8 cellular contexts compared by ENCODE assay signal in genomic region chr17:7250655-7251329, GRCh38. TPM values are rescaled to one million over a fixed set of nuclear protein-coding genes. Genes with fewer than 3 reads are reported as not detected.
DNase-seq lines count a peak whose midpoint lies in the region; ATAC-seq and TF ChIP-seq lines count a peak whose summit lies in the region.

No MANE protein-coding gene starts in this region.

- peak overlapping the region; percentile 94 for H3K4me3 Mint-ChIP-seq in natural killer cell treated with Interleukin-12 subunit alpha and Interleukin-12 subunit beta and Interleukin-15 and Interleukin-18, amount 100 ng/mL, for 72 hours

- H3K9me3 Mint-ChIP-seq in natural killer cell treated with Interleukin-12 subunit alpha and Interleukin-12 subunit beta and Interleukin-15 and Interleukin-18, amount 100 ng/mL, for 72 hours = no peaks in the 10 kb centered on the region

- TF ChIP-seq CTCF in C4-2B (conservative IDR thresholded peaks at IDR 0.05) = no peak

- H3K4me1 Mint-ChIP-seq in natural killer cell treated with Interleukin-12 subunit alpha and Interleukin-12 subunit beta and Interleukin-15 and Interleukin-18, amount 100 ng/mL, for 72 hours (ENCODE audit: low read depth in 2 of 2) = peaks cover 48 to 53% of the 10 kb centered on the region in 2 donors

- no peaks in the 10 kb centered on the region for H3K27me3 ChIP-seq in MG63
- no peaks in the 10 kb centered on the region for H3K27me3 ChIP-seq in duodenal mucosa (ENCODE audit: control insufficient read depth in 1 of 2, insufficient read depth in 2 of 2, low read length in 2 of 2)

- intact Hi-C loops in posterior vena cava (cut with DNase I) = loop anchor here in 1 of 2 donors (5.0 kb wide), 1 partner anchor 97 kb away; no protein-coding TSS in a partner anchor

- peaks cover 24 to 45% of the 10 kb centered on the region in 2 donors for H3K4me1 ChIP-seq in duodenal mucosa (ENCODE audit: control insufficient read depth in 1 of 2, insufficient read depth in 2 of 2, low read length in 2 of 2)

- H3K36me3 ChIP-seq in MG63 (peaks cover 18% of the 10 kb centered on the region), duodenal mucosa (ENCODE audit: control insufficient read depth in 1 of 2, insufficient read depth in 2 of 2, low read length in 2 of 2) (peaks cover 20 to 31% of the 10 kb centered on the region in 2 donors)

- no peaks in the 10 kb centered on the region for H3K27me3 Mint-ChIP-seq in natural killer cell treated with Interleukin-12 subunit alpha and Interleukin-12 subunit beta and Interleukin-15 and Interleukin-18, amount 100 ng/mL, for 72 hours

- H3K9me3 ChIP-seq in MG63 = no peaks in the 10 kb centered on the region
- no peaks in the 10 kb centered on the region for H3K9me3 ChIP-seq in duodenal mucosa (ENCODE audit: control insufficient read depth in 1 of 2, low read length in 2 of 2)

- peak overlapping the region; percentile 89 to 97 for H3K9ac ChIP-seq in duodenal mucosa (ENCODE audit: low read depth in 1 of 2, low read length in 2 of 2)

- peaks cover 22% of the 10 kb centered on the region for H3K36me3 Mint-ChIP-seq in natural killer cell treated with Interleukin-12 subunit alpha and Interleukin-12 subunit beta and Interleukin-15 and Interleukin-18, amount 100 ng/mL, for 72 hours

- H3K27ac ChIP-seq in C4-2B = peak overlapping the region; percentile 87
- peak overlapping the region; percentile 100 for H3K27ac ChIP-seq in duodenal mucosa (ENCODE audit: low read depth, low read length)

- DNase-seq in MG63 (no peak), posterior vena cava (ENCODE audit: low spot score) (no peak), NCI-H446 treated with DMSO at 0.1 percent for 48 hours (lab: John Stamatoyannopoulos, UW) (no peak)
- DNase-seq in natural killer cell treated with Interleukin-12 subunit alpha and Interleukin-12 subunit beta and Interleukin-15 and Interleukin-18, amount 100 ng/mL, for 72 hours (ENCODE audit: low spot score) = no peak
- no peak for DNase-seq in effector CD8-positive, alpha-beta T cell (lab: John Stamatoyannopoulos, UW)

- peak overlapping the region; percentile 90 for H3K4me3 ChIP-seq in MG63
- H3K4me3 ChIP-seq in duodenal mucosa (ENCODE audit: low read depth in 1 of 2, low read length in 2 of 2) = peak overlapping the region; percentile 79 to 90

- no peak for ATAC-seq in natural killer cell treated with Interleukin-12 subunit alpha and Interleukin-12 subunit beta and Interleukin-15 and Interleukin-18, amount 100 ng/mL, for 72 hours
- no peak for ATAC-seq in GM21515 (IDR thresholded peaks at IDR 0.05; ENCODE audit: unreplicated experiment)

- H3K27ac Mint-ChIP-seq in natural killer cell treated with Interleukin-12 subunit alpha and Interleukin-12 subunit beta and Interleukin-15 and Interleukin-18, amount 100 ng/mL, for 72 hours = peak overlapping the region; percentile 85 to 95

RNA-seq across cellular contexts. Expression of gene CTDNEP1, which starts 0.7 kb away (rescaled TPM):
- total RNA-seq in MG63 (2014; rRNA removed; shearing (Covaris generic); ENCODE audit: low replicate concordance) = 7.8 and 24.7 TPM in 2 replicates
- total RNA-seq in natural killer cell treated with Interleukin-12 subunit alpha and Interleukin-12 subunit beta and Interleukin-15 and Interleukin-18, amount 100 ng/mL, for 72 hours = 100 to 1,000 TPM; 145 to 165 TPM
- total RNA-seq in posterior vena cava = 10 to 100 TPM; 79.5 to 89.2 TPM

RNA-seq across cellular contexts. Expression of gene ELP5, which starts 1.2 kb away (rescaled TPM):
- total RNA-seq in MG63 (2014; rRNA removed; shearing (Covaris generic); ENCODE audit: low replicate concordance) = 24.1 and 36.4 TPM in 2 replicates
- 10 to 100 TPM; 43.5 to 70.5 TPM for total RNA-seq in natural killer cell treated with Interleukin-12 subunit alpha and Interleukin-12 subunit beta and Interleukin-15 and Interleukin-18, amount 100 ng/mL, for 72 hours
- total RNA-seq in posterior vena cava = 10 to 100 TPM; 36.5 to 40.0 TPM

RNA-seq across cellular contexts. Expression of gene GABARAP, which starts 8.5 kb away (rescaled TPM):
- total RNA-seq in MG63 (2014; rRNA removed; shearing (Covaris generic); ENCODE audit: low replicate concordance) = 36.7 and 148 TPM in 2 replicates
- 100 to 1,000 TPM; 197 to 277 TPM for total RNA-seq in natural killer cell treated with Interleukin-12 subunit alpha and Interleukin-12 subunit beta and Interleukin-15 and Interleukin-18, amount 100 ng/mL, for 72 hours
- total RNA-seq in posterior vena cava = 100 to 1,000 TPM; 341 to 405 TPM

RNA-seq across cellular contexts. Expression of gene CLDN7, which starts 11.5 kb away (rescaled TPM):
- total RNA-seq in MG63 (2014; rRNA removed; shearing (Covaris generic); ENCODE audit: low replicate concordance) = not detected in 2 replicates
- 1 to 10 TPM in 1 of 2 donors, under 1 TPM in 1; 0.73 to 1.1 TPM for total RNA-seq in natural killer cell treated with Interleukin-12 subunit alpha and Interleukin-12 subunit beta and Interleukin-15 and Interleukin-18, amount 100 ng/mL, for 72 hours
- 1 to 10 TPM; 1.6 to 4.4 TPM for total RNA-seq in posterior vena cava

RNA-seq across cellular contexts. Expression of gene PHF23, which starts 11.5 kb away (rescaled TPM):
- 34.4 and 62.7 TPM in 2 replicates for total RNA-seq in MG63 (2014; rRNA removed; shearing (Covaris generic); ENCODE audit: low replicate concordance)
- 10 to 100 TPM; 40.1 to 55.2 TPM for total RNA-seq in natural killer cell treated with Interleukin-12 subunit alpha and Interleukin-12 subunit beta and Interleukin-15 and Interleukin-18, amount 100 ng/mL, for 72 hours
- total RNA-seq in posterior vena cava = 10 to 100 TPM; 20.4 to 27.5 TPM
